Comparison of ENCODE assay signal across 8 cellular contexts in genomic region chr12:131929530-131930456, GRCh38. TPM values are rescaled to one million over a fixed set of nuclear protein-coding genes. Genes with fewer than 3 reads are reported as not detected.
DNase-seq lines count a peak whose midpoint lies in the region; ATAC-seq, FAIRE-seq and TF ChIP-seq lines count a peak whose summit lies in the region.

No MANE protein-coding gene starts in this region.

- H3K27ac ChIP-seq in BLaER1 (peak overlapping the region; percentile 96), OCI-LY1 (ENCODE audit: low read depth, low read length, poor library complexity, severe bottlenecking) (peak overlapping the region; percentile 26), iPS DF 6.9 (ENCODE audit: low read length) (no peak overlapping the region), skin epidermis (peak overlapping the region in 20 of 21 experiments; percentile 54 to 95 (median 86))

- DNase-seq in activated naive CD8-positive, alpha-beta T cell treated with anti-CD3 and anti-CD28 coated beads for 36 hours: peak; percentile 47
- DNase-seq in iPS DF 6.9 (ENCODE audit: low read depth, low spot score) (no peak), RCC 7860 (ENCODE audit: low spot score) (no peak), sciatic nerve (ENCODE audit: low spot score) (no peak)

- H3K79me2 ChIP-seq in OCI-LY1 (ENCODE audit: insufficient read depth, low read length): peaks cover 8% of the 10 kb centered on the region; the same call in 1 of the 2 replicates

- H3K9me3 ChIP-seq in BLaER1: no peaks in the 10 kb centered on the region; the same call in none of the 2 replicates
- H3K9me3 ChIP-seq in OCI-LY1 (ENCODE audit: low read length): no peaks in the 10 kb centered on the region
- no peaks in the 10 kb centered on the region for H3K9me3 ChIP-seq in iPS DF 6.9 (ENCODE audit: control insufficient read depth, insufficient read depth, low read length)

- peaks cover 13% of the 10 kb centered on the region for H3K4me1 Mint-ChIP-seq in activated naive CD8-positive, alpha-beta T cell treated with anti-CD3 and anti-CD28 coated beads for 36 hours

- no CpG with 5 or more reads among the region's 91 CpGs for WGBS in iPS DF 6.9 (ENCODE audit: insufficient coverage, insufficient read length)

- H3K9ac ChIP-seq in BLaER1 (peak overlapping the region; percentile 97), OCI-LY1 (ENCODE audit: low read length) (peak overlapping the region; percentile 87)

- peak overlapping the region; percentile 96 for H3K27ac Mint-ChIP-seq in activated naive CD8-positive, alpha-beta T cell treated with anti-CD3 and anti-CD28 coated beads for 36 hours

- peaks cover 37% of the 10 kb centered on the region for H3K36me3 Mint-ChIP-seq in activated naive CD8-positive, alpha-beta T cell treated with anti-CD3 and anti-CD28 coated beads for 36 hours

- FAIRE-seq in RCC 7860 (lab: Jason Lieb, UNC): no peak

- no peaks in the 10 kb centered on the region for H3K27me3 Mint-ChIP-seq in activated naive CD8-positive, alpha-beta T cell treated with anti-CD3 and anti-CD28 coated beads for 36 hours

- ATAC-seq in GM21515 (IDR thresholded peaks at IDR 0.05; ENCODE audit: unreplicated experiment) (peak; percentile 1), sciatic nerve (no peak)

- H3K27me3 ChIP-seq in BLaER1: no peaks in the 10 kb centered on the region
- no peaks in the 10 kb centered on the region; the same call in 1 of the 2 replicates for H3K27me3 ChIP-seq in OCI-LY1 (ENCODE audit: insufficient read depth, low read length)
- H3K27me3 ChIP-seq in iPS DF 6.9 (ENCODE audit: control insufficient read depth, insufficient read depth, low read length): no peaks in the 10 kb centered on the region

- no peaks in the 10 kb centered on the region for H3K9me2 ChIP-seq in OCI-LY1 (ENCODE audit: low read depth, low read length)

- no peak for TF ChIP-seq CTCF in OCI-LY1 (IDR thresholded peaks at IDR 0.05; ENCODE audit: low read length)

- H3K4me2 ChIP-seq in BLaER1 (peak overlapping the region; percentile 96), OCI-LY1 (ENCODE audit: low read length) (peak overlapping the region; percentile 71)

- no peak overlapping the region for H2AFZ ChIP-seq in OCI-LY1 (ENCODE audit: low read length)

- H4K20me1 ChIP-seq in BLaER1 (peaks cover 45% of the 10 kb centered on the region), OCI-LY1 (ENCODE audit: insufficient read depth, low read length) (no peaks in the 10 kb centered on the region)

- H3K4me3 ChIP-seq in BLaER1 (peak overlapping the region; percentile 93), OCI-LY1 (ENCODE audit: low read depth, low read length, poor library complexity, severe bottlenecking) (peak overlapping the region; percentile 87), iPS DF 6.9 (ENCODE audit: low read length) (peak overlapping the region; percentile 95), skin epidermis (peak overlapping the region; percentile 50 to 97 (median 90))

- peaks cover 44% of the 10 kb centered on the region for H3K36me3 ChIP-seq in BLaER1
- H3K36me3 ChIP-seq in OCI-LY1 (ENCODE audit: insufficient read depth, low read length): peaks cover 38% of the 10 kb centered on the region
- H3K36me3 ChIP-seq in iPS DF 6.9 (ENCODE audit: control insufficient read depth, insufficient read depth, low read length): peaks cover 29% of the 10 kb centered on the region

- peak overlapping the region; percentile 97 for H3K4me3 Mint-ChIP-seq in activated naive CD8-positive, alpha-beta T cell treated with anti-CD3 and anti-CD28 coated beads for 36 hours

- intact Hi-C loops in sciatic nerve (cut with DNase I): no loop called here

- H3K9me3 Mint-ChIP-seq in activated naive CD8-positive, alpha-beta T cell treated with anti-CD3 and anti-CD28 coated beads for 36 hours: no peaks in the 10 kb centered on the region

- no peaks in the 10 kb centered on the region for H3F3A ChIP-seq in OCI-LY1 (ENCODE audit: insufficient read depth, low read length)

- H3K4me1 ChIP-seq in BLaER1: peaks cover 47% of the 10 kb centered on the region
- H3K4me1 ChIP-seq in OCI-LY1 (ENCODE audit: insufficient read depth, low read length, severe bottlenecking): peaks cover 14% of the 10 kb centered on the region
- H3K4me1 ChIP-seq in iPS DF 6.9 (ENCODE audit: control insufficient read depth, insufficient read depth, low read length): no peaks in the 10 kb centered on the region

RNA-seq across cellular contexts. Expression of gene PUS1, which starts 0.7 kb away (rescaled TPM):
- total RNA-seq in activated naive CD8-positive, alpha-beta T cell treated with anti-CD3 and anti-CD28 coated beads for 36 hours: 100 to 1,000 TPM; 116 to 118 TPM
- total RNA-seq in sciatic nerve: 16.3 TPM

RNA-seq across cellular contexts. Expression of gene EP400, which starts 19.9 kb away (rescaled TPM):
- total RNA-seq in activated naive CD8-positive, alpha-beta T cell treated with anti-CD3 and anti-CD28 coated beads for 36 hours: 10 to 100 TPM; 42.8 to 43.6 TPM
- 56.9 TPM for total RNA-seq in sciatic nerve

RNA-seq across cellular contexts. Expression of gene ULK1, which starts 35.4 kb away (rescaled TPM):
- total RNA-seq in activated naive CD8-positive, alpha-beta T cell treated with anti-CD3 and anti-CD28 coated beads for 36 hours: 10 to 100 TPM; 11.4 to 12.5 TPM
- total RNA-seq in sciatic nerve: 40.6 TPM
